Comparison of ENCODE assay signal across 17 cellular contexts in the genomic region with DNA sequence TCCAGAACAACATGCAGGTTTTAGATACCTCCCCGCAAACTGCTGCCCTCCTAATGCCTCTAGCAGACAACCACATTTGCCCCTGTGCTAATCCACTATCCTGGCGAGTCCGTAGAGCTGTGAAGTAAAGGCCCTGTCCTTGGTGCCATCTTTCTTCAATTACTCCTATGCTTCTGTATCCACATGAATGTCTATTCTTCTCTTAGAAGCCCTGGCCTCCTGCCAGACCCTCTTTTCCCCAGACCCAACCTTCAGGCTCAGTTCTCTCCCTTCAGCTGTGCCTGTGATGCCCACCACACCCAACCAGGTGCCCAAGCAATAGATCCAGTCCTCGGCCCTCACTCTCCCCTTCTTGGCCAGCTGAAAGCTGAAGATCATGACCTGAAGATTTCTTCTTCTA.
"Had no signal": no experiment of that assay in that cellular context is flagged by ENCODE, and none has a peak within 500 bp of the region (broad histone marks: within the 10 kb centered on the region; RNA-seq: fewer than 3 reads in every experiment).

No MANE protein-coding gene starts in this region.

- H3K4me3 Mint-ChIP-seq: immature natural killer cell, mesothelial cell of epicardium had no signal

- DNase-seq: dermis blood vessel endothelial cell; dorsolateral prefrontal cortex; effector CD4-positive, alpha-beta T cell; effector memory CD4-positive, alpha-beta T cell; foreskin keratinocyte; heart left ventricle; hypothalamus; immature natural killer cell; islet precursor cell; kidney; kidney glomerular epithelial cell; left colon; left ventricle myocardium superior; lower lobe of right lung; mesenchymal stem cell; mucosa of descending colon had no signal

- H3K36me3 Mint-ChIP-seq: mesothelial cell of epicardium had no signal

- H3K27ac Mint-ChIP-seq: immature natural killer cell, mesothelial cell of epicardium had no signal

- H3K4me1 Mint-ChIP-seq: immature natural killer cell, mesothelial cell of epicardium had no signal
